17 cellular contexts compared by ENCODE assay signal in genomic region chr4:6112606-6113290, GRCh38.
DNase-seq lines count a peak whose midpoint lies in the region; ATAC-seq and TF ChIP-seq lines count a peak whose summit lies in the region.
"Had no signal": no experiment of that assay in that cellular context is flagged by ENCODE, and none has a peak within 500 bp of the region (broad histone marks: within the 10 kb centered on the region; RNA-seq: fewer than 3 reads in every experiment).

No MANE protein-coding gene starts in this region.

- no peak for TF ChIP-seq CTCF in coronary artery (IDR thresholded peaks at IDR 0.05)

- no peak overlapping the region for H3K4me3 ChIP-seq in coronary artery
- H3K4me3 ChIP-seq: Peyer's patch, SJCRH30 had no signal

- H3K27ac ChIP-seq in coronary artery: no peak overlapping the region
- H3K27ac ChIP-seq: Peyer's patch, SJCRH30 had no signal

- DNase-seq in activated effector memory CD4-positive, alpha-beta T cell treated with anti-CD3 and anti-CD28 coated beads, Interleukin-2, amount 50 U/mL, for 16 hours: peak; percentile 25
- no peak for DNase-seq in activated effector memory CD4-positive, alpha-beta T cell treated with Interleukin-2 at 50 U/mL for 16 hours
- DNase-seq in coronary artery (ENCODE audit: low spot score): peak; percentile 35
- DNase-seq in mesenteric fat pad (ENCODE audit: low spot score): peak; percentile 82
- no peak for DNase-seq in NCI-H1417 treated with DMSO at 0.1 percent for 48 hours (lab: John Stamatoyannopoulos, UW)
- DNase-seq in anterior cingulate cortex (lab: John Stamatoyannopoulos, UW): no peak
- DNase-seq: AML-193; CD8-positive, alpha-beta memory T cell; GDM1; Kasumi-1; NCI-H1436; NCI-H1930; NCI-H2227 treated with DMSO at 0.1 percent for 48 hours; NCI-H510A; Peyer's patch; SJCRH30 had no signal

- no peak for ATAC-seq in HG03571 (IDR thresholded peaks at IDR 0.05; ENCODE audit: unreplicated experiment)

Comparison
In these comparisons a context has a peak if more than half of its experiments do, and no peak if none do; other contexts are left out.
1. DNase-seq: peak in activated effector memory CD4-positive, alpha-beta T cell treated with anti-CD3 and anti-CD28 coated beads, Interleukin-2, amount 50 U/mL, for 16 hours (single experiment), coronary artery (single experiment) and mesenteric fat pad (single experiment); none in activated effector memory CD4-positive, alpha-beta T cell treated with Interleukin-2 at 50 U/mL for 16 hours (single experiment), NCI-H1417 treated with DMSO at 0.1 percent for 48 hours (single experiment) and anterior cingulate cortex (0 of 58).